Comparison of ENCODE assay signal across 16 cellular contexts in the genomic region with DNA sequence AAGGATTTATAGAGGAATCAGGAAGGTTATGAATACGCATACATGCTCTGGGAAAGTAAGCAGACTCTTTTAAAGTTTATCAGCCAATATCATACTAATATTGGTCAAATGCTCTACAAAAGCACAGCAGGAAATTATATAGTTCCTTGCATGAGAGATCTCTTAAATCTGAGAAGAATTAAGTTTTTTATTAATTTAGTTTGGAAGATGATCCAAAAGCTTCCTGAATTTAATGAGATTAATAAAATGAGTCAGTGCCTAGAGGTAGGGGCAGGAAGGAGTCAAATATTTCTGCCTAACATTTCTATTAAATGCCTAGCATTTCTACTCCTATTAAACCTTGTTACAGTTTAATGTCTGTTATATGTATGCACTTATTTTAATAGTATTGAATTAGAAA.
"Had no signal": no experiment of that assay in that cellular context is flagged by ENCODE, and none has a peak within 500 bp of the region (broad histone marks: within the 10 kb centered on the region; RNA-seq: fewer than 3 reads in every experiment).

No MANE protein-coding gene starts in this region.

- H3K9me3 ChIP-seq: right atrium auricular region had no signal

- H3K36me3 Mint-ChIP-seq: naive B cell had no signal

- H3K4me3 ChIP-seq: dorsolateral prefrontal cortex, right atrium auricular region had no signal

- H3K79me2 ChIP-seq: parathyroid adenoma had no signal

- H3K9ac ChIP-seq: parathyroid adenoma had no signal

- H3K27ac ChIP-seq: dorsolateral prefrontal cortex, foreskin keratinocyte, parathyroid adenoma, right atrium auricular region had no signal

- DNase-seq: cortex of kidney; dorsolateral prefrontal cortex; effector memory CD8-positive, alpha-beta T cell; head of caudate nucleus; hippocampal formation; left colon; mesendoderm; naive B cell; small intestine; stimulated activated CD4-positive, alpha-beta T cell treated with anti-CD3 and anti-CD28 coated beads, Interleukin-2, amount 100 ng/mL, for 48 hours; stimulated activated naive CD4-positive, alpha-beta T cell treated with Interleukin-2 at 50 U/mL for 16 hours; trophoblast cell had no signal

- H3K4me1 ChIP-seq: foreskin keratinocyte, parathyroid adenoma, right atrium auricular region had no signal

- H3K27me3 Mint-ChIP-seq: central memory CD8-positive, alpha-beta T cell; effector memory CD8-positive, alpha-beta T cell; naive B cell had no signal

- ATAC-seq: effector memory CD8-positive, alpha-beta T cell; foreskin keratinocyte; left colon had no signal

- H2AFZ ChIP-seq: parathyroid adenoma had no signal

- H3K27ac Mint-ChIP-seq: effector memory CD8-positive, alpha-beta T cell; naive B cell had no signal

- H3K4me1 Mint-ChIP-seq: central memory CD8-positive, alpha-beta T cell; naive B cell had no signal

- H3K27me3 ChIP-seq: foreskin keratinocyte, right atrium auricular region had no signal

- H3K4me3 Mint-ChIP-seq: central memory CD8-positive, alpha-beta T cell; effector memory CD8-positive, alpha-beta T cell; naive B cell had no signal

- H3K36me3 ChIP-seq: right atrium auricular region had no signal
